ENCODE assay signal across 1 cellular context in the genomic region with DNA sequence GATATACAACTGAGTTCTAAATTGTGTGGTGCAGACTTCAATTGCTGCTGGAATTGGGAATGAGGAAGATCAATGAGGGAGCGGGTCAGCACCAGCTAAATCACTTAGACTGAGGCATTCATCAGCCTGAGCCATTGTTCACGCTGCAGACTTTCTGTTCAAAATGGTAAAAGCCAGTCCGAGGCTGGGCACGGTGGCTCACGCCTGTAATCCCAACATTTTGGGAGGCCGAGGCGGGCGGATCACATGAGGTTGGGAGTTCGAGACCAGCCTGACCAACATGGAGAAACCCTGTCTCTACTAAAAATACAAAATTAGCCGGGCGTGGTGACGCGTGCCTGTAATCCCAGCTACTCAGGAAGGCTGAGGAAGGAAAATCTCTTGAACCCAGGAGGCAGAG. TPM values are rescaled to one million over a fixed set of nuclear protein-coding genes. Genes with fewer than 3 reads are reported as not detected.
"Had no signal": no experiment of that assay in that cellular context is flagged by ENCODE, and none has a peak within 500 bp of the region (broad histone marks: within the 10 kb centered on the region; RNA-seq: fewer than 3 reads in every experiment).

No MANE protein-coding gene starts in this region.

RNA-seq across cellular contexts. Expression of gene ADA2, which starts 23.9 kb away (rescaled TPM):
- polyA plus RNA-seq: keratinocyte had no signal
